21 cellular contexts compared by ENCODE assay signal in the genomic region with DNA sequence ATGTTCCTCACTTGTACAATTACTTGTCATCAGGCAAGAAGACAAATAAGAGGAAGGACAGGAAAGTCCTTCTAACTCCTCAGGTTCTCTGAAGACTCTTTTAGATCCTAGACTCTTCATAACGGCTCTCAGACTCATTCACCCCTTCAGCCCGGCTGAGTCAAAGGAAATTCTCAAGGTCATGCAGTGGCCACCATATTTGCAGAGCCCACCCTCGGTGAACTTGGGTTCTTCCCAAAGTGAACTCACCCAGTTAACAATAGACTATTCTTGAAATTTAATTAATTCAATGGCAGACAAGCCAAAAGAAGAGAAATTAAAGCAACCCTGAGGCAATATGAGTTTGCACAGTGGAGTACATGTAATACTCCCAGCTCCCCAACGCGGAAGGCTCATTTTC.
"Had no signal": no experiment of that assay in that cellular context is flagged by ENCODE, and none has a peak within 500 bp of the region (broad histone marks: within the 10 kb centered on the region; RNA-seq: fewer than 3 reads in every experiment).

No MANE protein-coding gene starts in this region.

- ATAC-seq: activated CD8-positive, alpha-beta memory T cell treated with anti-CD3 and anti-CD28 coated beads, Interleukin-2, amount 10 ng/mL, durations not matched to agents 7 days and 5 days; activated CD8-positive, alpha-beta T cell treated with anti-CD3 and anti-CD28 coated beads for 36 hours; effector memory CD8-positive, alpha-beta T cell; stimulated activated naive CD8-positive, alpha-beta T cell treated with anti-CD3 and anti-CD28 coated beads, Interleukin-15, Interleukin-2, amounts not matched to agents 100 U/mL and 50 U/mL, for 24 hours; upper lobe of right lung had no signal

- H3K9me3 ChIP-seq: colonic mucosa, mucosa of descending colon, spleen, thyroid gland, upper lobe of right lung had no signal

- DNase-seq: activated CD4-positive, alpha-beta T cell treated with anti-CD3 and anti-CD28 coated beads, Interleukin-2, amount 10 ng/mL, durations not matched to agents 7 days and 5 days; activated CD4-positive, CD25-positive, alpha-beta regulatory T cell treated with anti-CD3 and anti-CD28 coated beads, Interleukin-2, amount 50 U/mL, for 72 hours; activated CD8-positive, alpha-beta memory T cell treated with anti-CD3 and anti-CD28 coated beads, Interleukin-2, amount 10 ng/mL, durations not matched to agents 7 days and 5 days; activated CD8-positive, alpha-beta T cell treated with anti-CD3 and anti-CD28 coated beads for 36 hours; activated effector memory CD4-positive, alpha-beta T cell treated with anti-CD3 and anti-CD28 coated beads, Interleukin-2, amount 50 U/mL, for 16 hours; activated naive CD4-positive, alpha-beta T cell treated with anti-CD3 and anti-CD28 coated beads, Interleukin-2, amount 50 U/mL, for 16 hours; activated T-cell treated with anti-CD3 and anti-CD28 coated beads for 4 hours; colonic mucosa; dorsolateral prefrontal cortex; effector memory CD8-positive, alpha-beta T cell; kidney glomerular epithelial cell; mucosa of descending colon; naive B cell; occipital lobe; spleen; stimulated activated CD4-positive, alpha-beta T cell treated with anti-CD3 and anti-CD28 coated beads, Interleukin-4, amount 100 ng/mL, for 4 hours; stimulated activated naive CD8-positive, alpha-beta T cell treated with anti-CD3 and anti-CD28 coated beads, Interleukin-15, Interleukin-2, amounts not matched to agents 100 U/mL and 50 U/mL, for 24 hours; T-helper 1 cell; upper lobe of right lung; WERI-Rb-1 had no signal

- H3K4me3 ChIP-seq: colonic mucosa, dorsolateral prefrontal cortex, mucosa of descending colon, spleen, thyroid gland, upper lobe of right lung had no signal

- H3K27ac ChIP-seq: colonic mucosa, spleen, thyroid gland, upper lobe of right lung, WERI-Rb-1 had no signal

- H3K4me1 ChIP-seq: colonic mucosa, spleen, upper lobe of right lung had no signal

- H3K27me3 ChIP-seq: colonic mucosa, dorsolateral prefrontal cortex, spleen, thyroid gland, upper lobe of right lung had no signal

- H3K36me3 ChIP-seq: colonic mucosa, spleen, thyroid gland, upper lobe of right lung, WERI-Rb-1 had no signal
